Comparison of ENCODE assay signal across 20 cellular contexts in the genomic region with DNA sequence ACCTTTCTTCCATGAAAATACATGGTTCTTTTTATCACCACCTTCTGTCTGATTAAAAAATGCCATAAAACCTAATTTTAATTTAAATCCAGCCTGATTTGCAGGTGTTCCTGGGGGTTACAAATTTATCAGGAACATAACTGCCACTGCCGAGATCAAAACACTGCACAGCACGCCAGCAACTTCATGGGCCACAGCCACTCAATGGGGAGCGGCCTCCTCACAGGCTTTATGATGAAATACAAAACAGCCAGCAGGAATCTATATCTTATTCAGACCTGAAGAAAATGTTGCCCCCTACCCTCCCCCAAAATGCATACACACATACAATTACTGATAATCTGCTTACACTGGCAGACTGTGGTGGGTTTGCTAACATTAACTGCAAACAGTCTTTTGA.
DNase-seq lines count a peak whose midpoint lies in the region; ATAC-seq, FAIRE-seq and TF ChIP-seq lines count a peak whose summit lies in the region.
"Had no signal": no experiment of that assay in that cellular context is flagged by ENCODE, and none has a peak within 500 bp of the region (broad histone marks: within the 10 kb centered on the region; RNA-seq: fewer than 3 reads in every experiment).

No MANE protein-coding gene starts in this region.

- no peaks in the 10 kb centered on the region for H4K20me1 ChIP-seq in astrocyte (ENCODE audit: insufficient read depth, low read length)
- H4K20me1 ChIP-seq: BLaER1 treated with 17β-estradiol and CSF1 and Interleukin-3, amounts not matched to agents 10 nM and 100 nM had no signal

- H3K79me2 ChIP-seq in astrocyte (ENCODE audit: insufficient read depth, low read length): no peaks in the 10 kb centered on the region

- H3K4me3 Mint-ChIP-seq in activated T-cell treated with anti-CD3 and anti-CD28 coated beads, Interleukin-2, amount 50 U/mL, for 72 hours: no peak overlapping the region
- no peak overlapping the region for H3K4me3 Mint-ChIP-seq in astrocyte (ENCODE audit: unreplicated experiment)
- H3K4me3 Mint-ChIP-seq: CD8-positive, alpha-beta memory T cell had no signal

- H3K9me3 Mint-ChIP-seq in activated T-cell treated with anti-CD3 and anti-CD28 coated beads, Interleukin-2, amount 50 U/mL, for 72 hours: no peaks in the 10 kb centered on the region
- no peaks in the 10 kb centered on the region for H3K9me3 Mint-ChIP-seq in astrocyte (ENCODE audit: unreplicated experiment)
- H3K9me3 Mint-ChIP-seq: CD8-positive, alpha-beta memory T cell had no signal

- H3K4me2 ChIP-seq in astrocyte (ENCODE audit: low read length): no peak overlapping the region
- H3K4me2 ChIP-seq: BLaER1 treated with 17β-estradiol and CSF1 and Interleukin-3, amounts not matched to agents 10 nM and 100 nM; PC-9 had no signal

- no peaks in the 10 kb centered on the region for H3K9me3 ChIP-seq in astrocyte (ENCODE audit: insufficient read depth, low read depth, low read length)
- H3K9me3 ChIP-seq: BLaER1 treated with 17β-estradiol and CSF1 and Interleukin-3, amounts not matched to agents 10 nM and 100 nM; SJSA1 had no signal

- H3K27me3 ChIP-seq in astrocyte (ENCODE audit: insufficient read depth, low read length) (no peaks in the 10 kb centered on the region), foreskin keratinocyte (no peaks in the 10 kb centered on the region)
- H3K27me3 ChIP-seq: BLaER1 treated with 17β-estradiol and CSF1 and Interleukin-3, amounts not matched to agents 10 nM and 100 nM; SJSA1 had no signal

- no peak for TF ChIP-seq CTCF in astrocyte (IDR thresholded peaks at IDR 0.05; ENCODE audit: insufficient read depth, low read depth, low read length)
- no peak for TF ChIP-seq CTCF in foreskin keratinocyte (conservative IDR thresholded peaks at IDR 0.05)

- no peaks in the 10 kb centered on the region for H3K36me3 ChIP-seq in astrocyte (ENCODE audit: insufficient read depth, low read length)
- H3K36me3 ChIP-seq: BLaER1 treated with 17β-estradiol and CSF1 and Interleukin-3, amounts not matched to agents 10 nM and 100 nM; SJSA1 had no signal

- peak overlapping the region; percentile 68 for H3K27ac Mint-ChIP-seq in activated T-cell treated with anti-CD3 and anti-CD28 coated beads, Interleukin-2, amount 50 U/mL, for 72 hours
- H3K27ac Mint-ChIP-seq in astrocyte (ENCODE audit: unreplicated experiment): peak overlapping the region; percentile 6

- H3K27ac ChIP-seq in astrocyte (ENCODE audit: low read depth, low read length) (no peak overlapping the region), foreskin keratinocyte (no peak overlapping the region)
- H3K27ac ChIP-seq: BLaER1 treated with 17β-estradiol and CSF1 and Interleukin-3, amounts not matched to agents 10 nM and 100 nM; GM23248; PC-9; SJSA1 had no signal

- no peak for FAIRE-seq in astrocyte (lab: Jason Lieb, UNC)
- FAIRE-seq: GM12878, K562 had no signal

- no peaks in the 10 kb centered on the region for H3K27me3 Mint-ChIP-seq in activated T-cell treated with anti-CD3 and anti-CD28 coated beads, Interleukin-2, amount 50 U/mL, for 72 hours (ENCODE audit: low read depth)
- H3K27me3 Mint-ChIP-seq in astrocyte (ENCODE audit: low read depth, unreplicated experiment): no peaks in the 10 kb centered on the region
- H3K27me3 Mint-ChIP-seq: CD8-positive, alpha-beta memory T cell had no signal

- H3K4me3 ChIP-seq in astrocyte (ENCODE audit: insufficient read depth, low read depth, low read length): no peak overlapping the region
- H3K4me3 ChIP-seq: BLaER1 treated with 17β-estradiol and CSF1 and Interleukin-3, amounts not matched to agents 10 nM and 100 nM; GM12878; GM23248; K562; PC-9; SJSA1 had no signal

- H3K9ac ChIP-seq in astrocyte (ENCODE audit: low read length): no peak overlapping the region
- H3K9ac ChIP-seq: BLaER1 treated with 17β-estradiol and CSF1 and Interleukin-3, amounts not matched to agents 10 nM and 100 nM; GM23248 had no signal

- no peak for DNase-seq in activated T-cell treated with anti-CD3 and anti-CD28 coated beads, Interleukin-2, amount 50 U/mL, for 72 hours
- DNase-seq in activated T-cell treated with anti-CD3 and anti-CD28 coated beads for 4 hours (no peak), NCI-H345 (lab: John Stamatoyannopoulos, UW) (peak; percentile 59), astrocyte (ENCODE audit: low read depth) (no peak), retina (peak; percentile 43), foreskin keratinocyte (no peak), NCI-H510A (lab: John Stamatoyannopoulos, UW) (no peak), DMS79 treated with DMSO at 0.1 percent for 48 hours (lab: John Stamatoyannopoulos, UW) (no peak)
- DNase-seq: CD8-positive, alpha-beta memory T cell; DND-41; GM23248; NCI-H1694; NCI-H526; PC-9; SW 1271 had no signal

- H3K4me1 ChIP-seq in astrocyte (ENCODE audit: insufficient read depth, low read length) (no peaks in the 10 kb centered on the region), foreskin keratinocyte (no peaks in the 10 kb centered on the region)
- H3K4me1 ChIP-seq: BLaER1 treated with 17β-estradiol and CSF1 and Interleukin-3, amounts not matched to agents 10 nM and 100 nM had no signal

- no peak for ATAC-seq in activated T-cell treated with anti-CD3 and anti-CD28 coated beads, Interleukin-2, amount 50 U/mL, for 72 hours (replicated peaks in 1 of 2)
- no peak for ATAC-seq in foreskin keratinocyte
- ATAC-seq: GM12878, HCT116, K562 had no signal

- H3K4me1 Mint-ChIP-seq in activated T-cell treated with anti-CD3 and anti-CD28 coated beads, Interleukin-2, amount 50 U/mL, for 72 hours (ENCODE audit: low read depth): no peaks in the 10 kb centered on the region
- H3K4me1 Mint-ChIP-seq in astrocyte (ENCODE audit: low read depth, unreplicated experiment): peaks cover 11% of the 10 kb centered on the region

- no peak overlapping the region for H2AFZ ChIP-seq in astrocyte (ENCODE audit: low read depth, low read length)
- H2AFZ ChIP-seq: GM23248, PC-9 had no signal

- H3K36me3 Mint-ChIP-seq in activated T-cell treated with anti-CD3 and anti-CD28 coated beads, Interleukin-2, amount 50 U/mL, for 72 hours (ENCODE audit: insufficient read depth in 2 of 2): no peaks in the 10 kb centered on the region
- no peaks in the 10 kb centered on the region for H3K36me3 Mint-ChIP-seq in astrocyte (ENCODE audit: low read depth, unreplicated experiment)

Comparison
In these comparisons a context has a peak if more than half of its experiments do, and no peak if none do; other contexts are left out.
1. DNase-seq: peak in NCI-H345 (single experiment) and retina (single experiment); none in activated T-cell treated with anti-CD3 and anti-CD28 coated beads, Interleukin-2, amount 50 U/mL, for 72 hours (0 of 2), activated T-cell treated with anti-CD3 and anti-CD28 coated beads for 4 hours (single experiment), astrocyte (single experiment), foreskin keratinocyte (0 of 2), NCI-H510A (single experiment) and DMS79 treated with DMSO at 0.1 percent for 48 hours (single experiment).